ENCODE assay signal across 23 cellular contexts in the genomic region with DNA sequence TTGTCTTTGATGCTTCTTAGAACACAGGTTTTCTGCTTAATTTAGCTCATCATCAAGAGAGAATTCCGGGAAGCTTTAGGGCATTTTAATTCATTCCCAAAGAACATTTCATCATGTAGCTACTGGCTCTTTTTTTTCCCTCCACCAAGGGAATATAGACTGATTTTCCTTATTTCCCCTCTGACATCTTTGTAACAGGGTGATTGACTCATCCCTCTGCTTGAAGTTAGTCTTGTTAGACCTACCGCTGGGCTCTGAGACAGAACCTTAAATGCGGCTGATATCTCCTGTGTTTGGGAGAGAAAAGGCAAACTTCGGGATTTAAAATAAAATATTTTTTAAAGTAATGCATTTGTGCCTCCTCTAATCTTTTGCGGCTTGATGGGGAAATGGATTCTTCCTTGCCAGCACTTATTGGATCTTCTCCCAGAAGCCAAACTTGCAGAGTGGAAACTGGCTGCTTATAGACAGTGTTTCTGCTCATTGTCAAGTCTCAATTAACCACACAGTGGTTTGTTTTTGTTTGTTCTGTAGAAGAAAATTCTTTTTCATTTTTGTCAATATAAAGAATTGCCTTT.
DNase-seq lines count a peak whose midpoint lies in the region; ATAC-seq and TF ChIP-seq lines count a peak whose summit lies in the region.
"Had no signal": no experiment of that assay in that cellular context is flagged by ENCODE, and none has a peak within 500 bp of the region (broad histone marks: within the 10 kb centered on the region; RNA-seq: fewer than 3 reads in every experiment).

No MANE protein-coding gene starts in this region.

- no peaks in the 10 kb centered on the region for H3K9me3 ChIP-seq in CD4-positive, alpha-beta T cell (ENCODE audit: control insufficient read depth, low read length)
- H3K9me3 ChIP-seq: BLaER1, transverse colon had no signal

- H3K27me3 Mint-ChIP-seq in activated CD8-positive, alpha-beta T cell treated with anti-CD3 and anti-CD28 coated beads, Interleukin-2, amount 10 ng/mL, durations not matched to agents 7 days and 5 days (ENCODE audit: low read depth): no peaks in the 10 kb centered on the region
- H3K27me3 Mint-ChIP-seq in CD4-positive, alpha-beta T cell: no peaks in the 10 kb centered on the region
- H3K27me3 Mint-ChIP-seq: activated CD4-positive, alpha-beta memory T cell treated with anti-CD3 and anti-CD28 coated beads for 36 hours; naive B cell had no signal

- intact Hi-C loops in Right ventricle myocardium inferior (cut with DNase I) (no loop called here), cardiac septum (cut with DNase I) (loop anchor here (5.0 to 10.0 kb wide), 3 partner anchors 56 to 379 kb away; a partner anchor contains a TSS)
- intact Hi-C loops in CD4-positive, alpha-beta T cell (cut with DNase I, micrococcal nuclease): no loop called here

- no peaks in the 10 kb centered on the region for H3K36me3 Mint-ChIP-seq in activated CD8-positive, alpha-beta T cell treated with anti-CD3 and anti-CD28 coated beads, Interleukin-2, amount 10 ng/mL, durations not matched to agents 7 days and 5 days (ENCODE audit: low read depth)
- no peaks in the 10 kb centered on the region for H3K36me3 Mint-ChIP-seq in CD4-positive, alpha-beta T cell (ENCODE audit: low read depth)
- H3K36me3 Mint-ChIP-seq: activated CD4-positive, alpha-beta memory T cell treated with anti-CD3 and anti-CD28 coated beads for 36 hours; naive B cell had no signal

- no peaks in the 10 kb centered on the region for H3K4me1 Mint-ChIP-seq in activated CD8-positive, alpha-beta T cell treated with anti-CD3 and anti-CD28 coated beads, Interleukin-2, amount 10 ng/mL, durations not matched to agents 7 days and 5 days (ENCODE audit: low read depth)
- no peaks in the 10 kb centered on the region for H3K4me1 Mint-ChIP-seq in CD4-positive, alpha-beta T cell (ENCODE audit: low read depth)
- H3K4me1 Mint-ChIP-seq: naive B cell had no signal

- DNase-seq in Right ventricle myocardium inferior (ENCODE audit: missing footprints) (no peak), cardiac septum (ENCODE audit: low spot score) (no peak), fibroblast of pulmonary artery (ENCODE audit: low read depth) (peak; percentile 85), medulla oblongata (ENCODE audit: extremely low spot score) (peak; percentile 24), retina (no peak), NCI-H2227 (lab: John Stamatoyannopoulos, UW; ENCODE audit: unreplicated experiment) (no peak)
- no peak for DNase-seq in activated CD8-positive, alpha-beta T cell treated with anti-CD3 and anti-CD28 coated beads, Interleukin-2, amount 10 ng/mL, durations not matched to agents 7 days and 5 days
- DNase-seq in CD4-positive, alpha-beta T cell: no peak
- DNase-seq: activated CD4-positive, alpha-beta memory T cell treated with anti-CD3 and anti-CD28 coated beads for 36 hours; activated naive CD4-positive, alpha-beta T cell treated with Interleukin-2 at 50 U/mL for 16 hours; cerebellar nuclear complex; erythroblast; head of caudate nucleus; naive B cell; NCI-H1694 treated with DMSO at 0.1 percent for 48 hours; occipital lobe; PC-9; stimulated activated CD4-positive, alpha-beta T cell treated with anti-CD3 and anti-CD28 coated beads, Interleukin-2, amount 100 ng/mL, for 24 hours; stimulated activated naive CD4-positive, alpha-beta T cell treated with Interleukin-2 at 50 U/mL for 16 hours; transverse colon; WERI-Rb-1 had no signal

- ATAC-seq in Right ventricle myocardium inferior: peak; percentile 56
- ATAC-seq in activated CD8-positive, alpha-beta T cell treated with anti-CD3 and anti-CD28 coated beads, Interleukin-2, amount 10 ng/mL, durations not matched to agents 7 days and 5 days: no peak
- no peak for ATAC-seq in CD4-positive, alpha-beta T cell (ENCODE audit: poor library complexity)

- CTCF ChIA-PET in activated CD8-positive, alpha-beta T cell treated with anti-CD3 and anti-CD28 coated beads, Interleukin-2, amount 10 ng/mL, durations not matched to agents 7 days and 5 days (lab: Charles Lee): no interaction called here
- CTCF ChIA-PET in CD4-positive, alpha-beta T cell (lab: Charles Lee): no interaction called here

- no peaks in the 10 kb centered on the region for H3K27me3 ChIP-seq in CD4-positive, alpha-beta T cell (ENCODE audit: control insufficient read depth, insufficient read depth, low read length)
- H3K27me3 ChIP-seq: BLaER1, transverse colon had no signal

- POLR2A ChIA-PET in activated CD8-positive, alpha-beta T cell treated with anti-CD3 and anti-CD28 coated beads, Interleukin-2, amount 10 ng/mL, durations not matched to agents 7 days and 5 days (lab: Charles Lee): no interaction called here
- POLR2A ChIA-PET in CD4-positive, alpha-beta T cell (lab: Charles Lee): no interaction called here

- TF ChIP-seq CTCF in fibroblast of pulmonary artery (IDR thresholded peaks at IDR 0.05; ENCODE audit: low read length, missing control alignments): no peak
- no peak for TF ChIP-seq CTCF in CD4-positive, alpha-beta T cell (IDR thresholded peaks at IDR 0.05)

- no peak overlapping the region for H3K27ac Mint-ChIP-seq in activated CD8-positive, alpha-beta T cell treated with anti-CD3 and anti-CD28 coated beads, Interleukin-2, amount 10 ng/mL, durations not matched to agents 7 days and 5 days
- H3K27ac Mint-ChIP-seq in CD4-positive, alpha-beta T cell: no peak overlapping the region
- H3K27ac Mint-ChIP-seq: activated CD4-positive, alpha-beta memory T cell treated with anti-CD3 and anti-CD28 coated beads for 36 hours; naive B cell had no signal

- no peak overlapping the region for H3K4me3 Mint-ChIP-seq in activated CD8-positive, alpha-beta T cell treated with anti-CD3 and anti-CD28 coated beads, Interleukin-2, amount 10 ng/mL, durations not matched to agents 7 days and 5 days
- no peak overlapping the region for H3K4me3 Mint-ChIP-seq in CD4-positive, alpha-beta T cell
- H3K4me3 Mint-ChIP-seq: activated CD4-positive, alpha-beta memory T cell treated with anti-CD3 and anti-CD28 coated beads for 36 hours; naive B cell had no signal

- H3K4me3 ChIP-seq in fibroblast of pulmonary artery (replicated peaks; ENCODE audit: low read depth, low read length): no peak overlapping the region
- H3K4me3 ChIP-seq: BLaER1, PC-9, transverse colon had no signal

- no peak overlapping the region for H3K27ac ChIP-seq in CD4-positive, alpha-beta T cell (ENCODE audit: low read depth, low read length)
- H3K27ac ChIP-seq: 22Rv1, BLaER1, PC-9, transverse colon, WERI-Rb-1 had no signal

- H3K9me3 Mint-ChIP-seq in activated CD8-positive, alpha-beta T cell treated with anti-CD3 and anti-CD28 coated beads, Interleukin-2, amount 10 ng/mL, durations not matched to agents 7 days and 5 days (ENCODE audit: insufficient read depth): no peaks in the 10 kb centered on the region
- no peaks in the 10 kb centered on the region for H3K9me3 Mint-ChIP-seq in CD4-positive, alpha-beta T cell
- H3K9me3 Mint-ChIP-seq: activated CD4-positive, alpha-beta memory T cell treated with anti-CD3 and anti-CD28 coated beads for 36 hours; naive B cell had no signal

Comparison
In these comparisons a context has a peak if more than half of its experiments do, and no peak if none do; other contexts are left out.
1. DNase-seq: peak in fibroblast of pulmonary artery (single experiment) and medulla oblongata (single experiment); none in Right ventricle myocardium inferior (single experiment), cardiac septum (single experiment), retina (single experiment), activated CD8-positive, alpha-beta T cell treated with anti-CD3 and anti-CD28 coated beads, Interleukin-2, amount 10 ng/mL, durations not matched to agents 7 days and 5 days (single experiment), CD4-positive, alpha-beta T cell (0 of 10) and NCI-H2227 (single experiment).